12 cellular contexts compared by ENCODE assay signal in genomic region chr1:180167021-180167701, GRCh38. TPM values are rescaled to one million over a fixed set of nuclear protein-coding genes. Genes with fewer than 3 reads are reported as not detected.
A peak's percentile ranks its signal among the peaks of the same experiment; 100 is the strongest.
DNase-seq lines count a peak whose midpoint lies in the region; ATAC-seq and TF ChIP-seq lines count a peak whose summit lies in the region.
"Had no signal": no experiment of that assay in that cellular context is flagged by ENCODE, and none has a peak within 500 bp of the region (broad histone marks: within the 10 kb centered on the region; RNA-seq: fewer than 3 reads in every experiment).

No MANE protein-coding gene starts in this region.

- H4K5ac ChIP-seq in H9 (ENCODE audit: insufficient read length, low read depth, low read length) = no peak overlapping the region

- no peak overlapping the region for H3K56ac ChIP-seq in H9 (ENCODE audit: insufficient read length, low read depth, low read length)

- intact Hi-C loops in cardiac septum (cut with DNase I) = loop anchor here (5.0 kb wide), 1 partner anchor 50 kb away; no protein-coding TSS in a partner anchor
- intact Hi-C loops in psoas muscle (cut with DNase I) = no loop called here

- H3K9me3 Mint-ChIP-seq in H9 (no peaks in the 10 kb centered on the region), WTC11 (no peaks in the 10 kb centered on the region)
- H3K9me3 Mint-ChIP-seq: activated naive CD4-positive, alpha-beta T cell treated with anti-CD3 and anti-CD28 coated beads, Interleukin-2, amount 50 U/mL, for 72 hours; CD4-positive, CD25-positive, alpha-beta regulatory T cell had no signal

- H3K79me2 ChIP-seq in H9 (ENCODE audit: insufficient read depth, low read length) = no peaks in the 10 kb centered on the region

- no peak overlapping the region for H2BK20ac ChIP-seq in H9 (ENCODE audit: low read depth, low read length, poor library complexity, severe bottlenecking)

- no peak overlapping the region for H4K8ac ChIP-seq in H9 (replicated peaks; ENCODE audit: insufficient read length, low read depth, low read length)

- no peak for TF ChIP-seq CTCF in H9 (conservative IDR thresholded peaks at IDR 0.05)
- TF ChIP-seq CTCF in WTC11 (IDR thresholded peaks at IDR 0.05) = no peak
- no peak for TF ChIP-seq CTCF in psoas muscle (IDR thresholded peaks at IDR 0.05)

- H4K20me1 ChIP-seq in H9 (ENCODE audit: control insufficient read depth, insufficient read depth, insufficient read length) = no peaks in the 10 kb centered on the region

- H2AFZ ChIP-seq in H9 (ENCODE audit: low read length) = no peak overlapping the region

- H3K4ac ChIP-seq in H9 (ENCODE audit: low read depth, low read length) = no peak overlapping the region

- H3K36me3 Mint-ChIP-seq in H9 (ENCODE audit: insufficient read depth in 1 of 3, low read depth in 3 of 3) (peaks cover 5 to 7% (median 7%) of the 10 kb centered on the region in 3 experiments; a peak in 6 of 7 replicates), WTC11 (no peaks in the 10 kb centered on the region)
- H3K36me3 Mint-ChIP-seq: activated naive CD4-positive, alpha-beta T cell treated with anti-CD3 and anti-CD28 coated beads, Interleukin-2, amount 50 U/mL, for 72 hours had no signal

- H3K4me1 ChIP-seq in H9 (ENCODE audit: insufficient read depth, low read length) = peaks cover 2% of the 10 kb centered on the region
- H3K4me1 ChIP-seq in psoas muscle = peaks cover 40% of the 10 kb centered on the region

- H2BK15ac ChIP-seq in H9 (ENCODE audit: low read depth, low read length) = no peak overlapping the region

- no peak overlapping the region for H3K9ac ChIP-seq in H9 (ENCODE audit: extremely low read depth, insufficient read length, low read length)

- CTCF ChIA-PET in WTC11 (lab: Charles Lee) = interaction anchor here (0.9 to 9.0 kb wide), 16 partner anchors 8 to 461 kb away, joined by 3 to 140 read pairs (median 10); partner anchors contain the start of gene QSOX1

- H3K23me2 ChIP-seq in H9 (ENCODE audit: insufficient read length, low read depth, low read length, poor library complexity, severe bottlenecking) = no peaks in the 10 kb centered on the region

- no peak overlapping the region for H3K18ac ChIP-seq in H9 (ENCODE audit: insufficient read length, low read depth, low read length)

- H3K27ac Mint-ChIP-seq in H9 (peak overlapping the region in 2 of 3 experiments; percentile 80 to 85; a peak in 3 of 7 replicates), WTC11 (peak overlapping the region; percentile 84)
- H3K27ac Mint-ChIP-seq: CD4-positive, CD25-positive, alpha-beta regulatory T cell had no signal

- H3K27ac ChIP-seq in H9 (ENCODE audit: insufficient read length, low read depth, low read length) (no peak overlapping the region), psoas muscle (peak overlapping the region; percentile 93)

- peak overlapping the region; percentile 23 for H3K4me3 ChIP-seq in psoas muscle

- no CpG with 5 or more reads among the region's 8 CpGs for WGBS in H9 (ENCODE audit: extremely low coverage, insufficient read length, low lambda C conversion rate)
- 23 to 47% (median 28%) methylated on average over 8 of the region's 8 CpGs for WGBS in psoas muscle, 3 donors

- H2AK5ac ChIP-seq in H9 (ENCODE audit: insufficient read length, low read length) = no peak overlapping the region

- no peaks in the 10 kb centered on the region for H3K36me3 ChIP-seq in psoas muscle (ENCODE audit: insufficient read depth in 1 of 2, low read depth in 1 of 2)

- no peaks in the 10 kb centered on the region for H3K9me3 ChIP-seq in H9 (ENCODE audit: control insufficient read depth, low read depth, low read length)
- no peaks in the 10 kb centered on the region for H3K9me3 ChIP-seq in psoas muscle

- H3K4me3 Mint-ChIP-seq in H9 (no peak overlapping the region), WTC11 (no peak overlapping the region)
- H3K4me3 Mint-ChIP-seq: CD4-positive, CD25-positive, alpha-beta regulatory T cell had no signal

- H3T11ph ChIP-seq in H9 (ENCODE audit: low read length) = no peak overlapping the region

- ATAC-seq in WTC11 (no peak), psoas muscle (peak in 3 of 4 donors; percentile 23 to 55 (median 49)), HG02678 (IDR thresholded peaks at IDR 0.05; ENCODE audit: unreplicated experiment) (no peak), HG02610 (IDR thresholded peaks at IDR 0.05; ENCODE audit: unreplicated experiment) (no peak)

- no peak overlapping the region for H3K4me2 ChIP-seq in H9 (ENCODE audit: insufficient read depth, insufficient read length, low read length)

- H2BK120ac ChIP-seq in H9 (ENCODE audit: low read depth, low read length, poor library complexity, severe bottlenecking) = no peak overlapping the region

- no peaks in the 10 kb centered on the region for H3K79me1 ChIP-seq in H9 (ENCODE audit: insufficient read depth, low read depth, low read length, poor library complexity, severe bottlenecking)

- DNase-seq in H9 = peak; percentile 26
- DNase-seq in WTC11 (ENCODE audit: low spot score) = no peak
- peak; percentile 60 for DNase-seq in cardiac septum (ENCODE audit: low spot score)
- DNase-seq in psoas muscle = no peak
- DNase-seq in COLO668 (lab: John Stamatoyannopoulos, UW; ENCODE audit: unreplicated experiment) = no peak
- DNase-seq in NCI-H526 treated with DMSO at 0.1 percent for 48 hours (lab: John Stamatoyannopoulos, UW) = no peak
- DNase-seq: activated CD4-positive, alpha-beta T cell treated with anti-CD3 and anti-CD28 coated beads, Interleukin-2, amount 50 U/mL, for 48 hours; CD4-positive, CD25-positive, alpha-beta regulatory T cell; NCI-H345 had no signal

- no peak overlapping the region for H2BK12ac ChIP-seq in H9 (ENCODE audit: insufficient read length, low read depth, low read length)

- no peak overlapping the region for H4K91ac ChIP-seq in H9 (ENCODE audit: insufficient read length, low read depth, low read length)

- no peaks in the 10 kb centered on the region for H3K27me3 ChIP-seq in H9 (ENCODE audit: insufficient read depth, low read length)
- H3K27me3 ChIP-seq in psoas muscle (ENCODE audit: insufficient read depth in 3 of 3, low read length in 2 of 3) = no peaks in the 10 kb centered on the region

- H3K4me1 Mint-ChIP-seq in H9 = peaks cover 44 to 47% of the 10 kb centered on the region in 2 experiments
- H3K4me1 Mint-ChIP-seq in WTC11 = peaks cover 55% of the 10 kb centered on the region

- no peak overlapping the region for H3K14ac ChIP-seq in H9 (ENCODE audit: insufficient read depth, low read length)

- POLR2A ChIA-PET in WTC11 (lab: Charles Lee) = interaction anchor here (0.9 kb wide), 1 partner anchor 13 kb away, joined by 3 read pairs; the partner anchor contains the start of gene QSOX1

- no peak overlapping the region for H3K23ac ChIP-seq in H9 (ENCODE audit: insufficient read length, low read depth, low read length)

- no peak overlapping the region for H2BK5ac ChIP-seq in H9 (ENCODE audit: insufficient read length, low read length)

- H3K27me3 Mint-ChIP-seq in H9 (ENCODE audit: low read depth) = no peaks in the 10 kb centered on the region
- no peaks in the 10 kb centered on the region for H3K27me3 Mint-ChIP-seq in WTC11 (ENCODE audit: low read depth)
- H3K27me3 Mint-ChIP-seq: CD4-positive, CD25-positive, alpha-beta regulatory T cell had no signal

TF ChIP-seq in WTC11, 78 proteins besides CTCF, POLR2A, EP300 and RAD21 (continues in another document):
- TF ChIP-seq ZNF396 (CRISPR knock-in tag; IDR thresholded peaks at IDR 0.05; ENCODE audit: borderline replicate concordance) = no peak
- TF ChIP-seq RORB (CRISPR knock-in tag; IDR thresholded peaks at IDR 0.05) = no peak
- TF ChIP-seq OVOL2 (CRISPR knock-in tag; IDR thresholded peaks at IDR 0.05; ENCODE audit: borderline replicate concordance) = no peak
- TF ChIP-seq STAT6 (CRISPR knock-in tag; conservative IDR thresholded peaks at IDR 0.05; ENCODE audit: low read depth) = no peak
- no peak for TF ChIP-seq KAT7 (CRISPR knock-in tag; IDR thresholded peaks at IDR 0.05; ENCODE audit: borderline replicate concordance)
- TF ChIP-seq, protein P1, sequence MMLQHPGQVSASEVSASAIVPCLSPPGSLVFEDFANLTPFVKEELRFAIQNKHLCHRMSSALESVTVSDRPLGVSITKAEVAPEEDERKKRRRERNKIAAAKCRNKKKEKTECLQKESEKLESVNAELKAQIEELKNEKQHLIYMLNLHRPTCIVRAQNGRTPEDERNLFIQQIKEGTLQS (CRISPR knock-in tag; conservative IDR thresholded peaks at IDR 0.05) = no peak
- no peak for TF ChIP-seq SP1 (CRISPR knock-in tag; conservative IDR thresholded peaks at IDR 0.05)

RNA-seq across cellular contexts. Expression of gene QSOX1, which starts 12.5 kb away (rescaled TPM):
- total RNA-seq in H9 (2021) (76.5 and 79.2 TPM in 2 replicates), WTC11 (2021) (135 to 147 TPM (median 136 TPM) in 3 replicates), cardiac septum (106 TPM), psoas muscle (100 to 1,000 TPM in 1 of 4 donors, 10 to 100 TPM in 3; 30.2 to 159 (median 70.6) TPM)
- 10 to 100 TPM; 21.5 to 53.8 (median 32.3) TPM for polyA plus RNA-seq in psoas muscle

Comparison
In these comparisons a context has a peak if more than half of its experiments do, and no peak if none do; other contexts are left out.
1. DNase-seq: peak in H9 (single experiment) and cardiac septum (single experiment); none in WTC11 (single experiment), psoas muscle (0 of 2), COLO668 (single experiment) and NCI-H526 treated with DMSO at 0.1 percent for 48 hours (single experiment).
2. ATAC-seq: peak in psoas muscle (3 of 4); none in WTC11 (single experiment), HG02678 (single experiment) and HG02610 (single experiment).